Comparison of ENCODE assay signal across 30 cellular contexts in genomic region chr3:69882560-69882959, GRCh38.
"Had no signal": no experiment of that assay in that cellular context is flagged by ENCODE, and none has a peak within 500 bp of the region (broad histone marks: within the 10 kb centered on the region; RNA-seq: fewer than 3 reads in every experiment).

No MANE protein-coding gene starts in this region.

- H3K27ac ChIP-seq: SJSA1 had no signal

- H3K27ac Mint-ChIP-seq: activated CD4-positive, alpha-beta T cell treated with anti-CD3 and anti-CD28 coated beads for 36 hours; activated CD4-positive, alpha-beta T cell treated with anti-CD3 and anti-CD28 coated beads, Interleukin-2, amount 10 ng/mL, durations not matched to agents 7 days and 5 days; activated CD8-positive, alpha-beta T cell treated with anti-CD3 and anti-CD28 coated beads, Interleukin-2, amount 10 ng/mL, durations not matched to agents 7 days and 5 days; activated naive CD8-positive, alpha-beta T cell; activated naive CD8-positive, alpha-beta T cell treated with anti-CD3 and anti-CD28 coated beads, Interleukin-2, amount 50 U/mL, for 24 hours; activated T-cell treated with anti-CD3 and anti-CD28 coated beads, Interleukin-2, amount 50 U/mL, for 24 hours; activated T-helper 2 cell treated with anti-CD3 and anti-CD28 coated beads, Interferon-gamma antibody, Interleukin-2, Interleukin-4, amounts not matched to agents 10 μg/mL and 5 μg/mL and 100 μg/mL, durations not matched to agents 14 hours and 24 hours and 36 hours; brain; T-helper 1 cell treated with Interleukin-12 subunit alpha and Interleukin-12 subunit beta and Interleukin-4 antibody, amounts not matched to agents 30 μg/mL and 1 μg/mL, for 36 hours; T-helper 2 cell treated with Interferon-gamma antibody and Interleukin-4, amounts not matched to agents 5 μg/mL and 100 μg/mL, for 36 hours had no signal

- ATAC-seq: activated CD4-positive, alpha-beta T cell treated with anti-CD3 and anti-CD28 coated beads for 36 hours; activated CD4-positive, CD25-positive, alpha-beta regulatory T cell treated with anti-CD3 and anti-CD28 coated beads, Interleukin-2, amount 50 U/mL, for 24 hours; activated CD8-positive, alpha-beta T cell treated with anti-CD3 and anti-CD28 coated beads, Interleukin-2, amount 10 ng/mL, durations not matched to agents 7 days and 5 days; activated naive CD8-positive, alpha-beta T cell treated with anti-CD3 and anti-CD28 coated beads, Interleukin-2, amount 50 U/mL, for 24 hours; Panc1 had no signal

- H3K4me2 ChIP-seq: SK-N-SH had no signal

- H3K36me3 Mint-ChIP-seq: activated naive CD8-positive, alpha-beta T cell; brain had no signal

- H3K4me1 Mint-ChIP-seq: activated CD4-positive, alpha-beta T cell treated with anti-CD3 and anti-CD28 coated beads for 36 hours; activated CD4-positive, alpha-beta T cell treated with anti-CD3 and anti-CD28 coated beads, Interleukin-2, amount 10 ng/mL, durations not matched to agents 7 days and 5 days; activated naive CD8-positive, alpha-beta T cell treated with anti-CD3 and anti-CD28 coated beads, Interleukin-2, amount 50 U/mL, for 24 hours had no signal

- H3K4me3 ChIP-seq: SJSA1 had no signal

- H3K9ac ChIP-seq: SK-N-SH had no signal

- H3K9me3 ChIP-seq: SJSA1, SK-N-SH had no signal

- DNase-seq: activated CD4-positive, alpha-beta T cell treated with anti-CD3 and anti-CD28 coated beads for 36 hours; activated CD4-positive, alpha-beta T cell treated with anti-CD3 and anti-CD28 coated beads, Interleukin-2, amount 10 ng/mL, durations not matched to agents 7 days and 5 days; activated CD4-positive, alpha-beta T cell treated with anti-CD3 and anti-CD28 coated beads, Interleukin-2, amount 50 U/mL, for 48 hours; activated CD8-positive, alpha-beta T cell treated with anti-CD3 and anti-CD28 coated beads, Interleukin-2, amount 10 ng/mL, durations not matched to agents 7 days and 5 days; activated gamma-delta T cell; activated naive CD4-positive, alpha-beta T cell treated with Interleukin-2 at 50 U/mL for 16 hours; activated naive CD8-positive, alpha-beta T cell treated with anti-CD3 and anti-CD28 coated beads, Interleukin-2, amount 50 U/mL, for 24 hours; activated T-cell treated with anti-CD3 and anti-CD28 coated beads, Interleukin-2, amount 50 U/mL, for 24 hours; anterior cingulate cortex; caudate nucleus; cerebellar nuclear complex; NCI-H1105; NCI-H1417 treated with DMSO at 0.1 percent for 48 hours; NCI-H1694; NCI-H1930; NCI-H2081 treated with DMSO at 0.1 percent for 48 hours; NCI-H226; NCI-H446 treated with DMSO at 0.1 percent for 48 hours; NCI-H524; RPMI8226; SHP77 treated with DMSO at 0.1 percent for 48 hours; SK-N-SH had no signal

- H3K4me1 ChIP-seq: SJSA1 had no signal

- H3K9me3 Mint-ChIP-seq: activated CD4-positive, alpha-beta T cell treated with anti-CD3 and anti-CD28 coated beads, Interleukin-2, amount 10 ng/mL, durations not matched to agents 7 days and 5 days; activated naive CD8-positive, alpha-beta T cell treated with anti-CD3 and anti-CD28 coated beads, Interleukin-2, amount 50 U/mL, for 24 hours; activated T-cell treated with anti-CD3 and anti-CD28 coated beads, Interleukin-2, amount 50 U/mL, for 24 hours; activated T-helper 2 cell treated with anti-CD3 and anti-CD28 coated beads, Interferon-gamma antibody, Interleukin-2, Interleukin-4, amounts not matched to agents 10 μg/mL and 5 μg/mL and 100 μg/mL, durations not matched to agents 14 hours and 24 hours and 36 hours; brain; T-helper 1 cell treated with Interleukin-12 subunit alpha and Interleukin-12 subunit beta and Interleukin-4 antibody, amounts not matched to agents 30 μg/mL and 1 μg/mL, for 36 hours; T-helper 2 cell treated with Interferon-gamma antibody and Interleukin-4, amounts not matched to agents 5 μg/mL and 100 μg/mL, for 36 hours had no signal

- H3K4me3 Mint-ChIP-seq: activated CD4-positive, alpha-beta T cell treated with anti-CD3 and anti-CD28 coated beads for 36 hours; activated CD4-positive, alpha-beta T cell treated with anti-CD3 and anti-CD28 coated beads, Interleukin-2, amount 10 ng/mL, durations not matched to agents 7 days and 5 days; activated CD8-positive, alpha-beta T cell treated with anti-CD3 and anti-CD28 coated beads, Interleukin-2, amount 10 ng/mL, durations not matched to agents 7 days and 5 days; activated naive CD8-positive, alpha-beta T cell; activated naive CD8-positive, alpha-beta T cell treated with anti-CD3 and anti-CD28 coated beads, Interleukin-2, amount 50 U/mL, for 24 hours; activated T-cell treated with anti-CD3 and anti-CD28 coated beads, Interleukin-2, amount 50 U/mL, for 24 hours; brain; T-helper 1 cell treated with Interleukin-12 subunit alpha and Interleukin-12 subunit beta and Interleukin-4 antibody, amounts not matched to agents 30 μg/mL and 1 μg/mL, for 36 hours; T-helper 2 cell treated with Interferon-gamma antibody and Interleukin-4, amounts not matched to agents 5 μg/mL and 100 μg/mL, for 36 hours had no signal

- H3K27me3 ChIP-seq: SJSA1 had no signal

- H3K27me3 Mint-ChIP-seq: activated naive CD8-positive, alpha-beta T cell treated with anti-CD3 and anti-CD28 coated beads, Interleukin-2, amount 50 U/mL, for 24 hours had no signal
